ENCODE assay signal across 8 cellular contexts in genomic region chr11:126317681-126318641, GRCh38. TPM values are rescaled to one million over a fixed set of nuclear protein-coding genes. Genes with fewer than 3 reads are reported as not detected.
DNase-seq lines count a peak whose midpoint lies in the region; ATAC-seq lines count a peak whose summit lies in the region.

No MANE protein-coding gene starts in this region.

- peak; percentile 40 for ATAC-seq in GM21390 (IDR thresholded peaks at IDR 0.05; ENCODE audit: unreplicated experiment)
- no peak for ATAC-seq in stimulated activated memory B cell treated with anti-CD40 and anti-IgM and Interleukin-4, amounts not matched to agents 10 μg/mL and 1 μg/mL and 100 μg/mL, for 72 hours

- WGBS in adipose tissue, 3 donors = 24 to 68% (median 27%) methylated on average over 16 to 17 of the region's 17 CpGs

- H3K36me3 Mint-ChIP-seq in immature natural killer cell = peaks cover 14 to 30% (median 25%) of the 10 kb centered on the region in 3 donors
- H3K36me3 Mint-ChIP-seq in stimulated activated memory B cell treated with anti-CD40 and anti-IgM and Interleukin-4, amounts not matched to agents 10 μg/mL and 1 μg/mL and 100 μg/mL, for 72 hours = peaks cover 75% of the 10 kb centered on the region

- peaks cover 0 to 12% (median 2%) of the 10 kb centered on the region in 3 donors for H3K27me3 Mint-ChIP-seq in immature natural killer cell (ENCODE audit: low read depth in 3 of 3)
- no peaks in the 10 kb centered on the region for H3K27me3 Mint-ChIP-seq in stimulated activated memory B cell treated with anti-CD40 and anti-IgM and Interleukin-4, amounts not matched to agents 10 μg/mL and 1 μg/mL and 100 μg/mL, for 72 hours

- peak overlapping the region; percentile 98 to 99 (median 98) for H3K27ac Mint-ChIP-seq in immature natural killer cell
- H3K27ac Mint-ChIP-seq in stimulated activated memory B cell treated with anti-CD40 and anti-IgM and Interleukin-4, amounts not matched to agents 10 μg/mL and 1 μg/mL and 100 μg/mL, for 72 hours = peak overlapping the region; percentile 68

- H3K4me1 Mint-ChIP-seq in immature natural killer cell = peaks cover 70 to 71% of the 10 kb centered on the region in 2 donors
- peaks cover 45% of the 10 kb centered on the region for H3K4me1 Mint-ChIP-seq in stimulated activated memory B cell treated with anti-CD40 and anti-IgM and Interleukin-4, amounts not matched to agents 10 μg/mL and 1 μg/mL and 100 μg/mL, for 72 hours

- peak; percentile 94 for DNase-seq in DMS79 treated with DMSO at 0.1 percent for 48 hours (lab: John Stamatoyannopoulos, UW)
- peak; percentile 90 to 91 for DNase-seq in Kasumi-1 (lab: John Stamatoyannopoulos, UW)
- peak; percentile 68 to 75 (median 74) for DNase-seq in immature natural killer cell
- no peak for DNase-seq in NCI-H2029 treated with DMSO at 0.1 percent for 48 hours (lab: John Stamatoyannopoulos, UW)
- no peak for DNase-seq in HuH-7 (ENCODE audit: low spot score)

- peak overlapping the region; percentile 67 to 86 (median 80) for H3K4me3 Mint-ChIP-seq in immature natural killer cell
- H3K4me3 Mint-ChIP-seq in stimulated activated memory B cell treated with anti-CD40 and anti-IgM and Interleukin-4, amounts not matched to agents 10 μg/mL and 1 μg/mL and 100 μg/mL, for 72 hours = no peak overlapping the region

- H3K27ac ChIP-seq in adipose tissue (ENCODE audit: low read depth, low read length) = peak overlapping the region; percentile 44

- no peaks in the 10 kb centered on the region for H3K9me3 Mint-ChIP-seq in immature natural killer cell
- H3K9me3 Mint-ChIP-seq in stimulated activated memory B cell treated with anti-CD40 and anti-IgM and Interleukin-4, amounts not matched to agents 10 μg/mL and 1 μg/mL and 100 μg/mL, for 72 hours = no peaks in the 10 kb centered on the region

RNA-seq across cellular contexts. Expression of gene DCPS, which starts 14.1 kb away (rescaled TPM):
- polyA plus RNA-seq in adipose tissue = 10 to 100 TPM; 13.5 to 17.4 (median 15.8) TPM
- polyA plus RNA-seq in immature natural killer cell = 10 to 100 TPM; 33.1 to 65.7 (median 40.6) TPM

RNA-seq across cellular contexts. Expression of gene TIRAP, which starts 35.1 kb away (rescaled TPM):
- polyA plus RNA-seq in adipose tissue (1 to 10 TPM; 5.2 to 6.5 (median 5.9) TPM), immature natural killer cell (10 to 100 TPM in 1 of 3 donors, 1 to 10 TPM in 2; 6.0 to 15.6 (median 6.5) TPM)

RNA-seq across cellular contexts. Expression of gene ST3GAL4, which starts 37.5 kb away (rescaled TPM):
- polyA plus RNA-seq in adipose tissue (10 to 100 TPM in 2 of 3 donors, 1 to 10 TPM in 1; 7.5 to 42.1 (median 20.8) TPM), immature natural killer cell (10 to 100 TPM; 25.0 to 31.7 (median 30.9) TPM)

RNA-seq across cellular contexts. Expression of gene FOXRED1, which starts 49.0 kb away (rescaled TPM):
- polyA plus RNA-seq in adipose tissue = 10 to 100 TPM; 10.4 to 27.7 (median 24.5) TPM
- 10 to 100 TPM; 19.0 to 37.0 (median 20.5) TPM for polyA plus RNA-seq in immature natural killer cell

RNA-seq across cellular contexts. Expression of gene SRPRA, which starts 49.3 kb away (rescaled TPM):
- 100 to 1,000 TPM in 1 of 3 donors, 10 to 100 TPM in 2; 30.4 to 127 (median 85.5) TPM for polyA plus RNA-seq in adipose tissue
- polyA plus RNA-seq in immature natural killer cell = 100 to 1,000 TPM in 2 of 3 donors, 10 to 100 TPM in 1; 67.7 to 161 (median 150) TPM

Comparison
In these comparisons a context has a peak if more than half of its experiments do, and no peak if none do; other contexts are left out.
1. DNase-seq: peak in DMS79 treated with DMSO at 0.1 percent for 48 hours (single experiment), Kasumi-1 (2 of 2) and immature natural killer cell (3 of 3); none in NCI-H2029 treated with DMSO at 0.1 percent for 48 hours (single experiment) and HuH-7 (single experiment).